Comparison of ENCODE assay signal across 17 cellular contexts in the genomic region with DNA sequence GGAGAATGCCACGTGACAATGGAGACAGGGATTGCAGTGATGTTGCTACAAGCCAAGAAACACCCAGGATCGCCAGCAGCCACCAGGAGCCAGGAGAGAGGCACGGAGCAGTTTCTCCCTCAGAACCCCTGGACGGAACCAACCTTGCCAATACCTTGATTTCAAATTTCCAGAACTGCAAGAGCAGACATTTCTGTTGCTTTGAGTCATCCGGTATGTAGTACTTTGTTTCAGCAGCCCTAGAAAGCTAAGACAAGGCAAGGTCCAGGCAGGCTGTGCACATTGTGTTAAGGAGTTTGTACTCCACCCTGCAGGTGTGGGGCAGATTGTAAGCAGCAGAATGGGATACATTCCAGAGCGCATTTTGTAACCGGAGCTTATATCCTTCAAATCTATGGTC. TPM values are rescaled to one million over a fixed set of nuclear protein-coding genes. Genes with fewer than 3 reads are reported as not detected.
DNase-seq lines count a peak whose midpoint lies in the region; ATAC-seq and TF ChIP-seq lines count a peak whose summit lies in the region.
"Had no signal": no experiment of that assay in that cellular context is flagged by ENCODE, and none has a peak within 500 bp of the region (broad histone marks: within the 10 kb centered on the region; RNA-seq: fewer than 3 reads in every experiment).

No MANE protein-coding gene starts in this region.

- H3K9me3 Mint-ChIP-seq in central memory CD8-positive, alpha-beta T cell = no peaks in the 10 kb centered on the region
- H3K9me3 Mint-ChIP-seq: CD14-positive monocyte had no signal

- H3K36me3 ChIP-seq in lower lobe of right lung = no peaks in the 10 kb centered on the region
- H3K36me3 ChIP-seq: esophagus muscularis mucosa, MG63, SJSA1 had no signal

- H3K27ac ChIP-seq in AG04450 (ENCODE audit: low read depth, low read length) (peak overlapping the region; percentile 66), lower lobe of right lung (no peak overlapping the region)
- H3K27ac ChIP-seq: SJSA1 had no signal

- CTCF ChIA-PET in AG04450 (lab: Charles Lee) = interaction anchor here (1.2 to 6.0 kb wide), 2 partner anchors 128 to 144 kb away, joined by 3 to 28 read pairs; no protein-coding TSS in a partner anchor

- peak overlapping the region; percentile 72 for H3K4me3 Mint-ChIP-seq in central memory CD8-positive, alpha-beta T cell

- POLR2A ChIA-PET in AG04450 (lab: Yijun Ruan, JAX) = no interaction called here

- no peak for ATAC-seq in central memory CD8-positive, alpha-beta T cell (replicated peaks; ENCODE audit: extremely low read depth, poor library complexity, severe bottlenecking)
- peak; percentile 7 to 38 for ATAC-seq in lower lobe of right lung

- no peaks in the 10 kb centered on the region for H3K9me3 ChIP-seq in AG04450 (ENCODE audit: control insufficient read depth, insufficient read depth, low read length)
- no peaks in the 10 kb centered on the region for H3K9me3 ChIP-seq in lower lobe of right lung
- H3K9me3 ChIP-seq: esophagus muscularis mucosa, MG63 had no signal

- TF ChIP-seq CTCF in AG04450 (IDR thresholded peaks at IDR 0.05; ENCODE audit: low read depth, low read length) = peak; percentile 11; the same call in 1 of the 2 replicates
- no peak for TF ChIP-seq CTCF in lower lobe of right lung (IDR thresholded peaks at IDR 0.05)

- H3K36me3 Mint-ChIP-seq in central memory CD8-positive, alpha-beta T cell (ENCODE audit: insufficient read depth) = peaks cover 5% of the 10 kb centered on the region

- H3K27me3 ChIP-seq in AG04450 (ENCODE audit: control insufficient read depth, insufficient read depth, low read length) (no peaks in the 10 kb centered on the region), lower lobe of right lung (ENCODE audit: low read depth) (no peaks in the 10 kb centered on the region)
- H3K27me3 ChIP-seq: esophagus muscularis mucosa, MG63, SJSA1 had no signal

- peaks cover 14% of the 10 kb centered on the region for H3K4me1 ChIP-seq in lower lobe of right lung

- no peak for DNase-seq in AG04450 (ENCODE audit: low read depth, low spot score)
- DNase-seq in HT-29 (ENCODE audit: low spot score) = peak; percentile 56
- no peak for DNase-seq in central memory CD8-positive, alpha-beta T cell (ENCODE audit: low spot score in 2 of 2)
- no peak for DNase-seq in lower lobe of right lung
- no peak for DNase-seq in cerebellar cortex (ENCODE audit: low spot score)
- DNase-seq in stimulated activated CD4-positive, alpha-beta T cell treated with anti-CD3 and anti-CD28 coated beads, Interleukin-4, amount 100 ng/mL, for 24 hours = no peak
- DNase-seq in iPS-NIHi7 (ENCODE audit: extremely low spot score) = no peak
- no peak for DNase-seq in AG08395 (ENCODE audit: low spot score)
- DNase-seq: activated CD4-positive, alpha-beta T cell treated with anti-CD3 and anti-CD28 coated beads for 48 hours; amygdala; MG63; NCI-H446 treated with DMSO at 0.1 percent for 48 hours; posterior cingulate gyrus; stimulated activated CD4-positive, alpha-beta T cell treated with anti-CD3 and anti-CD28 coated beads, Interleukin-4, amount 100 ng/mL, for 4 hours had no signal

- H3K27me3 Mint-ChIP-seq in central memory CD8-positive, alpha-beta T cell = no peaks in the 10 kb centered on the region

- peaks cover 78% of the 10 kb centered on the region for H3K4me1 Mint-ChIP-seq in central memory CD8-positive, alpha-beta T cell

- H3K4me3 ChIP-seq in AG04450 (ENCODE audit: low read depth, low read length) (no peak overlapping the region), lower lobe of right lung (no peak overlapping the region)
- H3K4me3 ChIP-seq: esophagus muscularis mucosa, MG63, SJSA1 had no signal

- intact Hi-C loops in lower lobe of right lung (cut with DNase I) = no loop called here

- peak overlapping the region; percentile 78 for H3K27ac Mint-ChIP-seq in central memory CD8-positive, alpha-beta T cell (ENCODE audit: low read depth)

RNA-seq across cellular contexts. Expression of gene TRERF1, which starts 48.3 kb away (rescaled TPM):
- polyA plus RNA-seq in AG04450 (2011; rRNA removed) = 7.3 and 9.0 TPM in 2 replicates
- polyA minus RNA-seq in AG04450 (2011; rRNA and poly(A)+ RNA removed) = 15.2 and 16.8 TPM in 2 replicates
- total RNA-seq in HT-29 (2014; rRNA removed; shearing (Covaris generic)) = 4.2 and 6.8 TPM in 2 replicates
- total RNA-seq in lower lobe of right lung = 5.6 TPM
